ENCODE assay signal across 8 cellular contexts in genomic region chr14:67269338-67270060, GRCh38. TPM values are rescaled to one million over a fixed set of nuclear protein-coding genes. Genes with fewer than 3 reads are reported as not detected.
DNase-seq lines count a peak whose midpoint lies in the region; ATAC-seq and TF ChIP-seq lines count a peak whose summit lies in the region.

No MANE protein-coding gene starts in this region.

- H3K9me3 Mint-ChIP-seq in activated naive CD4-positive, alpha-beta T cell treated with anti-CD3 and anti-CD28 coated beads, Interleukin-2, amount 50 U/mL, for 24 hours, result no peaks in the 10 kb centered on the region

- H3K4me1 ChIP-seq in muscle layer of colon (ENCODE audit: insufficient read depth, low read length) (peaks cover 39% of the 10 kb centered on the region), uterus (peaks cover 0 to 6% of the 10 kb centered on the region in 2 donors)

- ATAC-seq in GM18505 (IDR thresholded peaks at IDR 0.05; ENCODE audit: unreplicated experiment), result no peak

- H3K27ac ChIP-seq in muscle layer of colon (ENCODE audit: low read depth, low read length) (peak overlapping the region; percentile 55), uterus (peak overlapping the region; percentile 13 to 47)

- no peak for DNase-seq in activated naive CD4-positive, alpha-beta T cell treated with Interleukin-2 at 50 U/mL for 16 hours
- DNase-seq in fibroblast of mammary gland (ENCODE audit: low read depth), result peak; percentile 70
- DNase-seq in uterus, result no peak
- no peak for DNase-seq in HuH-7.5 (ENCODE audit: low spot score)
- no peak for DNase-seq in NCI-H446 treated with DMSO at 0.1 percent for 48 hours (lab: John Stamatoyannopoulos, UW)

- TF ChIP-seq CTCF in fibroblast of mammary gland (conservative IDR thresholded peaks at IDR 0.05; ENCODE audit: control insufficient read depth, insufficient read depth, low read depth, low read length) (no peak), uterus (IDR thresholded peaks at IDR 0.05) (no peak)

- H3K4me3 ChIP-seq in fibroblast of mammary gland (ENCODE audit: control insufficient read depth, low read depth, low read length) (no peak overlapping the region), muscle layer of colon (ENCODE audit: low read depth in 1 of 2, low read length in 2 of 2) (no peak overlapping the region), uterus (no peak overlapping the region)

- no peaks in the 10 kb centered on the region for H3K36me3 ChIP-seq in muscle layer of colon (ENCODE audit: insufficient read depth, low read length)
- H3K36me3 ChIP-seq in uterus, result no peaks in the 10 kb centered on the region

- no peak overlapping the region for H3K4me3 Mint-ChIP-seq in activated naive CD4-positive, alpha-beta T cell treated with anti-CD3 and anti-CD28 coated beads, Interleukin-2, amount 50 U/mL, for 24 hours

- H3K36me3 Mint-ChIP-seq in activated naive CD4-positive, alpha-beta T cell treated with anti-CD3 and anti-CD28 coated beads, Interleukin-2, amount 50 U/mL, for 24 hours, result peaks cover 16% of the 10 kb centered on the region

- H3K9me3 ChIP-seq in muscle layer of colon (ENCODE audit: low read length), result no peaks in the 10 kb centered on the region
- no peaks in the 10 kb centered on the region for H3K9me3 ChIP-seq in uterus

- no peak overlapping the region for H3K9ac ChIP-seq in muscle layer of colon (ENCODE audit: low read length)

- no peaks in the 10 kb centered on the region for H3K27me3 ChIP-seq in muscle layer of colon (ENCODE audit: control insufficient read depth in 1 of 2, insufficient read depth in 2 of 2, low read length in 2 of 2)
- H3K27me3 ChIP-seq in uterus, result no peaks in the 10 kb centered on the region

- TF ChIP-seq POLR2A in uterus (IDR thresholded peaks at IDR 0.05), result no peak
- no peak for TF ChIP-seq POLR2A in GM18505 (IDR thresholded peaks at IDR 0.05; ENCODE audit: borderline replicate concordance, extremely low read depth, insufficient read depth, insufficient read length)

- H3K4me1 Mint-ChIP-seq in activated naive CD4-positive, alpha-beta T cell treated with anti-CD3 and anti-CD28 coated beads, Interleukin-2, amount 50 U/mL, for 24 hours, result peaks cover 23% of the 10 kb centered on the region

- intact Hi-C loops in uterus (cut with DNase I; ENCODE audit: low total_unique reads), result no loop called here

- peak overlapping the region; percentile 26 for H3K27ac Mint-ChIP-seq in activated naive CD4-positive, alpha-beta T cell treated with anti-CD3 and anti-CD28 coated beads, Interleukin-2, amount 50 U/mL, for 24 hours

- no peaks in the 10 kb centered on the region for H3K27me3 Mint-ChIP-seq in activated naive CD4-positive, alpha-beta T cell treated with anti-CD3 and anti-CD28 coated beads, Interleukin-2, amount 50 U/mL, for 24 hours

RNA-seq across cellular contexts. Expression of gene PALS1, which starts 28.3 kb away (rescaled TPM):
- total RNA-seq in uterus, result 10 to 100 TPM; 12.1 to 46.6 (median 21.6) TPM
